29 cellular contexts compared by ENCODE assay signal in the genomic region with DNA sequence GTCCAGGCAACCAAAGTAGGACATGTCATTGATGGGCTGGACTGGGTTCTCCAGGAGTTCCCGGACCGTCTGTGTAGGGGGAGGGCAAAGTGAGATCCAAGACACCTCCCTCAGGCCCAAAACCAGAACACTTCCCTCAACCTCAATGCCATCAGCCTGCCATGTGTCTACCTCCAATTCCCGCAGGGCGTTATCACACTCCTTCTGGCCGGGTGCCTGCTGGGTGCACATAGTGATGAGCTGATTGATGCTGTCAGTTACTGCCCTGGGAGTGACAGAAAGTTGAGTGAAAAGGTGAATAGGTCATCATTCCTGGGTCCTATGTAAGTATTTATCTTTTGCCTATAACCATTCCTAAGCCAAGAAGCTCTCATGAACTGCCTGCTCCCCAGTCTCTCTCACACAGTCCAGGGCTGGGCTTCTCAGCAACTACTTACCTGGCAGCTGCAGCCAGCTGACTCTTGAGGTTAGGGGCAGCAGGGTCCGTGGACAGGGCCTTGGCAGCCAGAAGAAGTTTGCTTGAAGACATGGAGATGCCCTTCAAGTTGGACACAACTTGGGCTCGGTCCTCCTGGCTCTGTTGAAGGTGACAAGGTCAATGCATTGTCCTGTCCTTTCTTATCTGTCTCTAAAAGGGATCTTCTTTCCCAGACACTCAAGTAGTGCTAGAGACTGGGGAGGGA. TPM values are rescaled to one million over a fixed set of nuclear protein-coding genes. Genes with fewer than 3 reads are reported as not detected.
A peak's percentile ranks its signal among the peaks of the same experiment; 100 is the strongest.
DNase-seq lines count a peak whose midpoint lies in the region; ATAC-seq, FAIRE-seq and TF ChIP-seq lines count a peak whose summit lies in the region.
"Had no signal": no experiment of that assay in that cellular context is flagged by ENCODE, and none has a peak within 500 bp of the region (broad histone marks: within the 10 kb centered on the region; RNA-seq: fewer than 3 reads in every experiment).

No MANE protein-coding gene starts in this region.

- dilution Hi-C loops in endothelial cell of umbilical vein (cut with MboI; ENCODE audit: extremely low pct_ligation_motif_present, low sequenced_read_pairs): no loop called here

- H3K9me3 ChIP-seq in endothelial cell of umbilical vein (replicated peaks; ENCODE audit: control insufficient read depth, insufficient read depth, low read length) (no peaks in the 10 kb centered on the region), sigmoid colon (no peaks in the 10 kb centered on the region)
- H3K9me3 ChIP-seq: SJSA1, spleen, upper lobe of left lung had no signal

- TF ChIP-seq EP300 in sigmoid colon (IDR thresholded peaks at IDR 0.05): no peak

- H3K27ac ChIP-seq in RWPE1 (peak overlapping the region; percentile 24), endothelial cell of umbilical vein (ENCODE audit: insufficient read depth, low read depth, low read length) (no peak overlapping the region), sigmoid colon (peak overlapping the region; percentile 31 to 57 (median 38))
- H3K27ac ChIP-seq: C4-2B, hepatocyte, SJSA1, upper lobe of left lung had no signal

- no peak for TF ChIP-seq CTCF in HFFc6 (IDR thresholded peaks at IDR 0.05)
- no peak for TF ChIP-seq CTCF in RWPE1 (conservative IDR thresholded peaks at IDR 0.05; ENCODE audit: low read depth)
- TF ChIP-seq CTCF in endothelial cell of umbilical vein (IDR thresholded peaks at IDR 0.05; ENCODE audit: extremely low read depth in 1 of 2, insufficient read depth in 1 of 2, low read depth in 1 of 2, low read length in 2 of 2): no peak
- no peak for TF ChIP-seq CTCF in sigmoid colon (IDR thresholded peaks at IDR 0.05)

- no peaks in the 10 kb centered on the region for H3K9me3 Mint-ChIP-seq in HFFc6
- H3K9me3 Mint-ChIP-seq: H9, neural crest cell had no signal

- POLR2A ChIA-PET in RWPE1 (lab: Yijun Ruan, JAX; ENCODE audit: low non-redundant PET): no interaction called here
- POLR2A ChIA-PET in endothelial cell of umbilical vein (lab: Charles Lee): no interaction called here

- H3K79me2 ChIP-seq in endothelial cell of umbilical vein (ENCODE audit: control insufficient read depth, insufficient read depth, low read length): no peaks in the 10 kb centered on the region
- H3K79me2 ChIP-seq: hepatocyte had no signal

- peaks cover 67 to 75% of the 10 kb centered on the region in 2 experiments for H3K36me3 ChIP-seq in endothelial cell of umbilical vein (ENCODE audit: control insufficient read depth in 2 of 2, extremely low read depth in 1 of 2, insufficient read depth in 2 of 2, low read length in 2 of 2)
- H3K36me3 ChIP-seq in sigmoid colon: peaks cover 85 to 100% (median 93%) of the 10 kb centered on the region in 4 donors

- no peak for FAIRE-seq in endothelial cell of umbilical vein (lab: Jason Lieb, UNC)
- FAIRE-seq: G401.6, RCC 7860 had no signal

- TF ChIP-seq POLR2A in endothelial cell of umbilical vein (IDR thresholded peaks at IDR 0.05; ENCODE audit: low read depth, low read length): no peak
- TF ChIP-seq POLR2A in sigmoid colon (IDR thresholded peaks at IDR 0.05): no peak

- peaks cover 63% of the 10 kb centered on the region for H3K36me3 Mint-ChIP-seq in HFFc6 (ENCODE audit: low read depth)

- DNase-seq in HFFc6: no peak
- no peak for DNase-seq in RWPE1 (ENCODE audit: low spot score)
- no peak for DNase-seq in endothelial cell of umbilical vein (ENCODE audit: low read depth, low spot score)
- DNase-seq in sigmoid colon: peak; percentile 45
- DNase-seq in occipital lobe (lab: John Stamatoyannopoulos, UW): no peak
- no peak for DNase-seq in HUDEP-2 (lab: John Stamatoyannopoulos, UW; ENCODE audit: unreplicated experiment in 76 of 76)
- DNase-seq: activated CD4-positive, CD25-positive, alpha-beta regulatory T cell; activated CD8-positive, alpha-beta memory T cell treated with anti-CD3 and anti-CD28 coated beads, Interleukin-2, amount 10 ng/mL, durations not matched to agents 7 days and 5 days; activated T-cell treated with anti-CD3 and anti-CD28 coated beads, Interleukin-2, amount 50 U/mL, for 48 hours; COR-L47; DMS79; H9; NCI-H146; NCI-H2107; NCI-H345; posterior cingulate gyrus; spleen; stimulated activated CD4-positive, alpha-beta T cell treated with anti-CD3 and anti-CD28 coated beads, Interleukin-2, amount 100 ng/mL, for 24 hours; stimulated activated CD8-positive, alpha-beta memory T cell treated with anti-CD3 and anti-CD28 coated beads, Interleukin-4, amount 100 ng/mL, for 48 hours; T-helper 1 cell; upper lobe of left lung had no signal

- peak overlapping the region; percentile 21; the same call in 1 of the 2 replicates for H3K27ac Mint-ChIP-seq in HFFc6
- H3K27ac Mint-ChIP-seq: activated CD8-positive, alpha-beta memory T cell treated with anti-CD3 and anti-CD28 coated beads, Interleukin-2, amount 10 ng/mL, durations not matched to agents 7 days and 5 days had no signal

- H3K4me2 ChIP-seq in endothelial cell of umbilical vein (ENCODE audit: insufficient read depth, low read length): no peak overlapping the region
- H3K4me2 ChIP-seq: hepatocyte had no signal

- H3K4me1 Mint-ChIP-seq in HFFc6 (ENCODE audit: low read depth): peaks cover 6% of the 10 kb centered on the region; the same call in 1 of the 2 replicates
- H3K4me1 Mint-ChIP-seq: activated CD8-positive, alpha-beta memory T cell treated with anti-CD3 and anti-CD28 coated beads, Interleukin-2, amount 10 ng/mL, durations not matched to agents 7 days and 5 days; neural crest cell had no signal

- 85 to 93% methylated on average over 7 of the region's 7 CpGs for WGBS in sigmoid colon, 2 donors

- no peaks in the 10 kb centered on the region for H3K9me1 ChIP-seq in endothelial cell of umbilical vein (replicated peaks; ENCODE audit: control insufficient read depth, extremely low read depth, insufficient read depth, low read length)

- CTCF ChIA-PET in RWPE1 (lab: Yijun Ruan, JAX) (interaction anchor here (1.5 to 1.6 kb wide), 2 partner anchors 14 to 53 kb away, joined by 7 to 11 read pairs; partner anchors contain the start of genes CCDC107 and RMRP), endothelial cell of umbilical vein (lab: Charles Lee) (interaction anchor here (1.3 to 2.0 kb wide), 2 partner anchors 10 to 15 kb away, joined by 3 to 16 read pairs; no protein-coding TSS in a partner anchor)

- H3K27me3 ChIP-seq in endothelial cell of umbilical vein (ENCODE audit: control insufficient read depth in 2 of 2, insufficient read depth in 2 of 2, low read length in 2 of 2) (no peaks in the 10 kb centered on the region), sigmoid colon (no peaks in the 10 kb centered on the region)
- H3K27me3 ChIP-seq: hepatocyte, SJSA1, spleen, upper lobe of left lung had no signal

- no peak for ATAC-seq in HG03159 (IDR thresholded peaks at IDR 0.05; ENCODE audit: unreplicated experiment)
- ATAC-seq: activated CD8-positive, alpha-beta memory T cell treated with anti-CD3 and anti-CD28 coated beads, Interleukin-2, amount 10 ng/mL, durations not matched to agents 7 days and 5 days had no signal

- H3K4me3 ChIP-seq in endothelial cell of umbilical vein (replicated peaks in 1 of 3; ENCODE audit: insufficient read depth in 1 of 3, low read depth in 1 of 3, low read length in 3 of 3) (no peak overlapping the region), sigmoid colon (no peak overlapping the region)
- H3K4me3 ChIP-seq: hepatocyte, SJSA1, spleen, upper lobe of left lung had no signal

- intact Hi-C loops in endothelial cell of umbilical vein (cut with micrococcal nuclease): no loop called here
- intact Hi-C loops in sigmoid colon (cut with DNase I): no loop called here

- H2AFZ ChIP-seq in endothelial cell of umbilical vein (ENCODE audit: low read depth, low read length): no peak overlapping the region
- H2AFZ ChIP-seq: hepatocyte had no signal

- H3K9ac ChIP-seq in endothelial cell of umbilical vein (replicated peaks; ENCODE audit: extremely low read depth, insufficient read depth, low read length): no peak overlapping the region

- BruUV-seq in endothelial cell of umbilical vein (replicated peaks; lab: Mats Ljungman, UMichigan): TSS peak; percentile 52

- H3K4me3 Mint-ChIP-seq in HFFc6: no peak overlapping the region
- H3K4me3 Mint-ChIP-seq: activated CD8-positive, alpha-beta memory T cell treated with anti-CD3 and anti-CD28 coated beads, Interleukin-2, amount 10 ng/mL, durations not matched to agents 7 days and 5 days; H9; neural crest cell had no signal

- H4K20me1 ChIP-seq in endothelial cell of umbilical vein (replicated peaks; ENCODE audit: control insufficient read depth, extremely low read depth, insufficient read depth, low read length): no peaks in the 10 kb centered on the region

- H3K4me1 ChIP-seq in endothelial cell of umbilical vein (ENCODE audit: control insufficient read depth, extremely low read depth, insufficient read depth, low read length): no peaks in the 10 kb centered on the region
- peaks cover 0 to 6% (median 0%) of the 10 kb centered on the region in 4 donors for H3K4me1 ChIP-seq in sigmoid colon
- H3K4me1 ChIP-seq: SJSA1, upper lobe of left lung had no signal

- H3K27me3 Mint-ChIP-seq in HFFc6 (ENCODE audit: insufficient read depth): no peaks in the 10 kb centered on the region; the same call in none of the 2 replicates
- H3K27me3 Mint-ChIP-seq: activated CD8-positive, alpha-beta memory T cell treated with anti-CD3 and anti-CD28 coated beads, Interleukin-2, amount 10 ng/mL, durations not matched to agents 7 days and 5 days had no signal

RNA-seq across cellular contexts. Expression of gene TLN1, which starts 21.0 kb away (rescaled TPM):
- total RNA-seq in HFFc6 (2021; fragmentation: NEBNext Ultra II Directional; extraction: Animal tissue kit (Norgen Biotek cat#: 25700)): 100 to 1,000 TPM; 470 to 562 (median 491) TPM
- total RNA-seq in endothelial cell of umbilical vein (424 and 450 TPM in 2 replicates), sigmoid colon (100 to 1,000 TPM; 354 to 609 (median 525) TPM), occipital lobe (17.8 TPM)
- polyA plus RNA-seq in endothelial cell of umbilical vein (120 and 137 TPM in 2 replicates), sigmoid colon (100 to 1,000 TPM in 1 of 3 donors, 10 to 100 TPM in 2; 45.0 to 143 (median 57.6) TPM)
- polyA plus RNA-seq in endothelial cell of umbilical vein (2011; cell fraction: cytosol; rRNA removed): 213 and 223 TPM in 2 replicates
- polyA plus RNA-seq in endothelial cell of umbilical vein (2011; cell fraction: nucleus; rRNA removed): 252 and 278 TPM in 2 replicates
- polyA plus RNA-seq in endothelial cell of umbilical vein (2012): 255 and 266 TPM in 2 replicates
- polyA minus RNA-seq in endothelial cell of umbilical vein: 647 and 685 TPM in 2 replicates
- polyA minus RNA-seq in endothelial cell of umbilical vein (2011; cell fraction: cytosol; rRNA and poly(A)+ RNA removed): 119 TPM
- polyA minus RNA-seq in endothelial cell of umbilical vein (2011; cell fraction: nucleus; rRNA and poly(A)+ RNA removed): 163 and 201 TPM in 2 replicates

RNA-seq across cellular contexts. Expression of gene TPM2, which starts 21.2 kb away (rescaled TPM):
- total RNA-seq in HFFc6 (2021; fragmentation: NEBNext Ultra II Directional; extraction: Animal tissue kit (Norgen Biotek cat#: 25700)): 1,000 to 10,000 TPM; 1,810 to 3,557 (median 2,546) TPM
- total RNA-seq in endothelial cell of umbilical vein: 257 and 279 TPM in 2 replicates
- polyA plus RNA-seq in endothelial cell of umbilical vein: 103 and 144 TPM in 2 replicates
- 218 and 224 TPM in 2 replicates for polyA plus RNA-seq in endothelial cell of umbilical vein (2011; cell fraction: cytosol; rRNA removed)
- 411 and 541 TPM in 2 replicates for polyA plus RNA-seq in endothelial cell of umbilical vein (2011; cell fraction: nucleus; rRNA removed)
- polyA plus RNA-seq in endothelial cell of umbilical vein (2012): 291 and 315 TPM in 2 replicates
- polyA minus RNA-seq in endothelial cell of umbilical vein: 46.5 and 50.0 TPM in 2 replicates
- 104 TPM for polyA minus RNA-seq in endothelial cell of umbilical vein (2011; cell fraction: cytosol; rRNA and poly(A)+ RNA removed)
- polyA minus RNA-seq in endothelial cell of umbilical vein (2011; cell fraction: nucleus; rRNA and poly(A)+ RNA removed): 33.1 and 61.4 TPM in 2 replicates
- 1,000 to 10,000 TPM; 3,590 to 8,131 (median 6,107) TPM for total RNA-seq in sigmoid colon
- polyA plus RNA-seq in sigmoid colon: 100 to 1,000 TPM in 2 of 3 donors, 10 to 100 TPM in 1; 49.9 to 447 (median 334) TPM
- total RNA-seq in occipital lobe: 18.1 TPM

RNA-seq across cellular contexts. Expression of gene CREB3, which starts 21.5 kb away (rescaled TPM):
- total RNA-seq in HFFc6 (2021; fragmentation: NEBNext Ultra II Directional; extraction: Animal tissue kit (Norgen Biotek cat#: 25700)): 100 to 1,000 TPM; 106 to 127 (median 114) TPM
- total RNA-seq in endothelial cell of umbilical vein: 36.4 and 39.8 TPM in 2 replicates
- 45.9 and 52.1 TPM in 2 replicates for polyA plus RNA-seq in endothelial cell of umbilical vein
- polyA plus RNA-seq in endothelial cell of umbilical vein (2011; cell fraction: cytosol; rRNA removed): 32.2 and 36.2 TPM in 2 replicates
- 20.0 and 24.0 TPM in 2 replicates for polyA plus RNA-seq in endothelial cell of umbilical vein (2011; cell fraction: nucleus; rRNA removed)
- polyA plus RNA-seq in endothelial cell of umbilical vein (2012): 45.9 and 48.2 TPM in 2 replicates
- polyA minus RNA-seq in endothelial cell of umbilical vein: 18.5 and 19.4 TPM in 2 replicates
- 13.6 TPM for polyA minus RNA-seq in endothelial cell of umbilical vein (2011; cell fraction: cytosol; rRNA and poly(A)+ RNA removed)
- polyA minus RNA-seq in endothelial cell of umbilical vein (2011; cell fraction: nucleus; rRNA and poly(A)+ RNA removed): 7.0 and 9.1 TPM in 2 replicates
- total RNA-seq in sigmoid colon: 10 to 100 TPM; 65.9 to 82.7 (median 75.4) TPM
- polyA plus RNA-seq in sigmoid colon: 10 to 100 TPM; 31.0 to 39.0 (median 35.3) TPM
- total RNA-seq in occipital lobe: 22.9 TPM

RNA-seq across cellular contexts. Expression of gene CA9, which starts 37.2 kb away (rescaled TPM):
- total RNA-seq in HFFc6 (2021; fragmentation: NEBNext Ultra II Directional; extraction: Animal tissue kit (Norgen Biotek cat#: 25700)): under 1 TPM in 1 of 6 experiments, not detected in 5; 0.28 TPM
- total RNA-seq in endothelial cell of umbilical vein (0.42 TPM in 1 of 2 replicates, not detected in the other), sigmoid colon (under 1 TPM in 2 of 4 donors, not detected in 2; 0.33 to 0.71 TPM), occipital lobe (0.78 TPM)
- polyA plus RNA-seq in endothelial cell of umbilical vein (0.18 and 0.21 TPM in 2 replicates), sigmoid colon (1 to 10 TPM in 1 of 3 donors, not detected in 2; 1.7 TPM)
- 0.08 and 0.25 TPM in 2 replicates for polyA plus RNA-seq in endothelial cell of umbilical vein (2011; cell fraction: cytosol; rRNA removed)
- polyA plus RNA-seq in endothelial cell of umbilical vein (2011; cell fraction: nucleus; rRNA removed): not detected in 2 replicates
- polyA plus RNA-seq in endothelial cell of umbilical vein (2012): 0.41 TPM in 1 of 2 replicates, not detected in the other
- not detected in 2 replicates for polyA minus RNA-seq in endothelial cell of umbilical vein
- polyA minus RNA-seq in endothelial cell of umbilical vein (2011; cell fraction: cytosol; rRNA and poly(A)+ RNA removed): 20.0 TPM
- polyA minus RNA-seq in endothelial cell of umbilical vein (2011; cell fraction: nucleus; rRNA and poly(A)+ RNA removed): 1.2 TPM in 1 of 2 replicates, not detected in the other
- total RNA-seq: SJSA1, spleen, subcutaneous adipose tissue had no signal

RNA-seq across cellular contexts. Expression of gene GBA2, which starts 38.1 kb away (rescaled TPM):
- total RNA-seq in HFFc6 (2021; fragmentation: NEBNext Ultra II Directional; extraction: Animal tissue kit (Norgen Biotek cat#: 25700)): 10 to 100 TPM; 22.9 to 25.7 (median 24.0) TPM
- total RNA-seq in endothelial cell of umbilical vein (158 and 196 TPM in 2 replicates), sigmoid colon (10 to 100 TPM; 45.9 to 91.7 (median 64.8) TPM), occipital lobe (45.2 TPM)
- polyA plus RNA-seq in endothelial cell of umbilical vein (99.9 and 110 TPM in 2 replicates), sigmoid colon (10 to 100 TPM; 34.8 to 88.5 (median 58.5) TPM)
- 57.3 and 62.9 TPM in 2 replicates for polyA plus RNA-seq in endothelial cell of umbilical vein (2011; cell fraction: cytosol; rRNA removed)
- polyA plus RNA-seq in endothelial cell of umbilical vein (2011; cell fraction: nucleus; rRNA removed): 939 and 994 TPM in 2 replicates
- 58.1 and 93.8 TPM in 2 replicates for polyA plus RNA-seq in endothelial cell of umbilical vein (2012)
- polyA minus RNA-seq in endothelial cell of umbilical vein: 156 and 170 TPM in 2 replicates
- 13.1 TPM for polyA minus RNA-seq in endothelial cell of umbilical vein (2011; cell fraction: cytosol; rRNA and poly(A)+ RNA removed)
- 228 TPM in 2 replicates for polyA minus RNA-seq in endothelial cell of umbilical vein (2011; cell fraction: nucleus; rRNA and poly(A)+ RNA removed)

Comparison
In these comparisons a context has a peak if more than half of its experiments do, and no peak if none do; other contexts are left out.
1. RNA of gene TLN1, which starts 21.0 kb away (total RNA-seq): 354 to 609 TPM in sigmoid colon, 470 to 562 TPM in HFFc6 and 424 to 450 TPM in endothelial cell of umbilical vein; 17.8 TPM in occipital lobe (single experiment); every median in the first group is over 10 times any median in the second.
2. RNA of gene TPM2, which starts 21.2 kb away (total RNA-seq): 3,590 to 8,131 TPM in sigmoid colon, 1,810 to 3,557 TPM in HFFc6 and 257 to 279 TPM in endothelial cell of umbilical vein; 18.1 TPM in occipital lobe (single experiment); every median in the first group is over 10 times any median in the second.